ENCODE assay signal across 18 cellular contexts in genomic region chr17:2936771-2937321, GRCh38.
DNase-seq lines count a peak whose midpoint lies in the region; ATAC-seq and TF ChIP-seq lines count a peak whose summit lies in the region.
"Had no signal": no experiment of that assay in that cellular context is flagged by ENCODE, and none has a peak within 500 bp of the region (broad histone marks: within the 10 kb centered on the region; RNA-seq: fewer than 3 reads in every experiment).

No MANE protein-coding gene starts in this region.

- peaks cover 41% of the 10 kb centered on the region for H3K4me1 Mint-ChIP-seq in central memory CD8-positive, alpha-beta T cell
- peaks cover 29% of the 10 kb centered on the region for H3K4me1 Mint-ChIP-seq in progenitor cell of endocrine pancreas (ENCODE audit: low read depth)

- H4K20me1 ChIP-seq in BLaER1, result peaks cover 96% of the 10 kb centered on the region

- H3K27ac ChIP-seq in BLaER1 (peak overlapping the region; percentile 67), coronary artery (no peak overlapping the region)
- H3K27ac ChIP-seq: HL-60 had no signal

- H3K4me3 Mint-ChIP-seq in central memory CD8-positive, alpha-beta T cell, result no peak overlapping the region
- no peak overlapping the region for H3K4me3 Mint-ChIP-seq in progenitor cell of endocrine pancreas (ENCODE audit: low read depth)

- H3K4me3 ChIP-seq in BLaER1, result no peak overlapping the region
- no peak overlapping the region for H3K4me3 ChIP-seq in coronary artery

- H3K4me1 ChIP-seq in BLaER1, result peaks cover 88% of the 10 kb centered on the region

- no peaks in the 10 kb centered on the region for H3K27me3 ChIP-seq in BLaER1

- no peak for TF ChIP-seq CTCF in progenitor cell of endocrine pancreas (IDR thresholded peaks at IDR 0.05; ENCODE audit: unreplicated experiment)
- no peak for TF ChIP-seq CTCF in coronary artery (IDR thresholded peaks at IDR 0.05)

- no peak for ATAC-seq in central memory CD8-positive, alpha-beta T cell (replicated peaks; ENCODE audit: extremely low read depth, poor library complexity, severe bottlenecking)

- no peak overlapping the region; the same call in 1 of the 2 replicates for H3K9ac ChIP-seq in BLaER1

- peak overlapping the region; percentile 85 for H3K4me2 ChIP-seq in BLaER1

- peaks cover 70% of the 10 kb centered on the region for H3K36me3 ChIP-seq in BLaER1

- DNase-seq in NCI-H69 (lab: John Stamatoyannopoulos, UW), result peak; percentile 8
- DNase-seq in central memory CD8-positive, alpha-beta T cell (ENCODE audit: low spot score in 2 of 2), result no peak
- no peak for DNase-seq in progenitor cell of endocrine pancreas (ENCODE audit: low spot score, unreplicated experiment)
- DNase-seq in H4 (ENCODE audit: low spot score), result no peak
- DNase-seq in NCI-H748 treated with DMSO at 0.1 percent for 48 hours (lab: John Stamatoyannopoulos, UW), result no peak
- no peak for DNase-seq in coronary artery (ENCODE audit: low spot score)
- DNase-seq: AML-193, COR-L47, DMS 273 treated with DMSO at 0.1 percent for 48 hours, DND-41, H7, NCI-H1417 treated with DMSO at 0.1 percent for 48 hours, NCI-H2029, NCI-H345, NCI-H526, SHP77 had no signal

- no peaks in the 10 kb centered on the region for H3K27me3 Mint-ChIP-seq in central memory CD8-positive, alpha-beta T cell
- no peaks in the 10 kb centered on the region for H3K27me3 Mint-ChIP-seq in progenitor cell of endocrine pancreas

- no peaks in the 10 kb centered on the region for H3K9me3 Mint-ChIP-seq in central memory CD8-positive, alpha-beta T cell
- no peaks in the 10 kb centered on the region for H3K9me3 Mint-ChIP-seq in progenitor cell of endocrine pancreas (ENCODE audit: low read depth)

- H3K9me3 ChIP-seq in BLaER1, result no peaks in the 10 kb centered on the region

- H3K27ac Mint-ChIP-seq in central memory CD8-positive, alpha-beta T cell (ENCODE audit: low read depth), result peak overlapping the region; percentile 61
- H3K27ac Mint-ChIP-seq in progenitor cell of endocrine pancreas, result peak overlapping the region; percentile 91

- peaks cover 17% of the 10 kb centered on the region for H3K36me3 Mint-ChIP-seq in central memory CD8-positive, alpha-beta T cell (ENCODE audit: insufficient read depth)
- peaks cover 8% of the 10 kb centered on the region for H3K36me3 Mint-ChIP-seq in progenitor cell of endocrine pancreas (ENCODE audit: insufficient read depth)
